Comparison of ENCODE assay signal across 1 cellular context in genomic region chr9:23665051-23665450, GRCh38.
A peak's percentile ranks its signal among the peaks of the same experiment; 100 is the strongest.
TF ChIP-seq lines count a peak whose summit lies in the region.

No MANE protein-coding gene starts in this region.

TF ChIP-seq in GM12878, 131 proteins besides CTCF, POLR2A, EP300 and RAD21 (continued from another document):
- TF ChIP-seq SREBF2 (IDR thresholded peaks at IDR 0.05; ENCODE audit: low read length): no peak
- no peak for TF ChIP-seq HDAC6 (IDR thresholded peaks at IDR 0.05; ENCODE audit: unreplicated experiment)
- TF ChIP-seq IKZF1 (conservative IDR thresholded peaks at IDR 0.05): peak; percentile 43; the same call in 1 of the 2 replicates
- TF ChIP-seq SRF (IDR thresholded peaks at IDR 0.05; ENCODE audit: low read depth in 2 of 2, low read length in 2 of 2): no peak
- TF ChIP-seq CREB1 (IDR thresholded peaks at IDR 0.05; ENCODE audit: low read depth): no peak
- TF ChIP-seq IRF4 (IDR thresholded peaks at IDR 0.05; ENCODE audit: low read depth, low read length): no peak
- TF ChIP-seq MTA2 (IDR thresholded peaks at IDR 0.05; ENCODE audit: low read depth): peak; percentile 70
- TF ChIP-seq MEF2A (IDR thresholded peaks at IDR 0.05; ENCODE audit: insufficient read depth, low read depth, low read length): no peak
- TF ChIP-seq, protein P1, sequence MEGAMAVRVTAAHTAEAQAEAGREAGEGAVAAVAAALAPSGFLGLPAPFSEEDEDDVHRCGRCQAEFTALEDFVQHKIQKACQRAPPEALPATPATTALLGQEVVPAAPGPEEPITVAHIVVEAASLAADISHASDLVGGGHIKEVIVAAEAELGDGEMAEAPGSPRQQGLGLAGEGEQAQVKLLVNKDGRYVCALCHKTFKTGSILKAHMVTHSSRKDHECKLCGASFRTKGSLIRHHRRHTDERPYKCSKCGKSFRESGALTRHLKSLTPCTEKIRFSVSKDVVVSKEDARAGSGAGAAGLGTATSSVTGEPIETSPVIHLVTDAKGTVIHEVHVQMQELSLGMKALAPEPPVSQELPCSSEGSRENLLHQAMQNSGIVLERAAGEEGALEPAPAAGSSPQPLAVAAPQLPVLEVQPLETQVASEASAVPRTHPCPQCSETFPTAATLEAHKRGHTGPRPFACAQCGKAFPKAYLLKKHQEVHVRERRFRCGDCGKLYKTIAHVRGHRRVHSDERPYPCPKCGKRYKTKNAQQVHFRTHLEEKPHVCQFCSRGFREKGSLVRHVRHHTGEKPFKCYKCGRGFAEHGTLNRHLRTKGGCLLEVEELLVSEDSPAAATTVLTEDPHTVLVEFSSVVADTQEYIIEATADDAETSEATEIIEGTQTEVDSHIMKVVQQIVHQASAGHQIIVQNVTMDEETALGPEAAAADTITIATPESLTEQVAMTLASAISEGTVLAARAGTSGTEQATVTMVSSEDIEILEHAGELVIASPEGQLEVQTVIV (IDR thresholded peaks at IDR 0.05; ENCODE audit: borderline replicate concordance, partially characterized antibody): no peak
- TF ChIP-seq SIN3A (IDR thresholded peaks at IDR 0.05; ENCODE audit: low read depth, low read length): no peak
- no peak for TF ChIP-seq NR2C2 (IDR thresholded peaks at IDR 0.05; ENCODE audit: borderline replicate concordance, control insufficient read depth, insufficient read length, low read depth)
- no peak for TF ChIP-seq NFYA (IDR thresholded peaks at IDR 0.05; ENCODE audit: borderline replicate concordance, low read depth, low read length)
- TF ChIP-seq MXI1 (IDR thresholded peaks at IDR 0.05; ENCODE audit: low read depth, low read length): no peak
